ENCODE assay signal across 1 cellular context in genomic region chr15:101501703-101502373, GRCh38.
A peak's percentile ranks its signal among the peaks of the same experiment; 100 is the strongest.
TF ChIP-seq lines count a peak whose summit lies in the region.

No MANE protein-coding gene starts in this region.

TF ChIP-seq in K562, 482 proteins besides CTCF, POLR2A, EP300 and RAD21 (continued from another document):
- TF ChIP-seq CEBPZ (IDR thresholded peaks at IDR 0.05; ENCODE audit: borderline replicate concordance, low read depth, low read length) = no peak
- no peak for TF ChIP-seq FOS (IDR thresholded peaks at IDR 0.05; ENCODE audit: extremely low read depth, insufficient read length)
- no peak for TF ChIP-seq ETS1 (conservative IDR thresholded peaks at IDR 0.05; ENCODE audit: control insufficient read depth, low read depth, low read length)
- TF ChIP-seq FOXK2 (conservative IDR thresholded peaks at IDR 0.05 in 1 of 2, IDR thresholded peaks at IDR 0.05 in 1 of 2; ENCODE audit: low read depth in 2 of 2) = no peak
- TF ChIP-seq ZNF592 (IDR thresholded peaks at IDR 0.05) = peak; percentile 16; the same call in 1 of the 2 replicates
- TF ChIP-seq U2AF1 (optimal IDR thresholded peaks at IDR 0.05; ENCODE audit: low read depth, low read length) = no peak
- TF ChIP-seq CTBP1 (IDR thresholded peaks at IDR 0.05; ENCODE audit: borderline replicate concordance) = peak; percentile 16; the same call in 1 of the 2 replicates
- TF ChIP-seq CBFA2T3 (IDR thresholded peaks at IDR 0.05) = no peak
- TF ChIP-seq MTA3 (IDR thresholded peaks at IDR 0.05; ENCODE audit: borderline replicate concordance) = 0 out of 2 replicates have a peak, but pooled peaks have one; percentile 38
- TF ChIP-seq TFAP4 (CRISPR knock-in tag; IDR thresholded peaks at IDR 0.05; ENCODE audit: borderline replicate concordance) = 0 out of 2 replicates have a peak, but pooled peaks have one; percentile 38
- TF ChIP-seq NCOA6 (IDR thresholded peaks at IDR 0.05) = no peak
- no peak for TF ChIP-seq SAFB2 (IDR thresholded peaks at IDR 0.05; ENCODE audit: borderline replicate concordance, low read depth, low read length, severe bottlenecking)
- 0 out of 2 replicates have a peak, but pooled peaks have one; percentile 16 for TF ChIP-seq PKNOX1 (IDR thresholded peaks at IDR 0.05)
- TF ChIP-seq ZNF280B (CRISPR knock-in tag; IDR thresholded peaks at IDR 0.05) = no peak
- TF ChIP-seq CTCFL (IDR thresholded peaks at IDR 0.05; ENCODE audit: borderline replicate concordance, insufficient read depth, low read depth, low read length, poor library complexity, severe bottlenecking) = peak; percentile 56
- no peak for TF ChIP-seq FOXJ2 (tag; IDR thresholded peaks at IDR 0.05)
- no peak for TF ChIP-seq HNRNPLL (IDR thresholded peaks at IDR 0.05; ENCODE audit: low read depth, low read length, poor library complexity, severe bottlenecking)
- peak; percentile 41; the same call in 1 of the 2 replicates for TF ChIP-seq SMC3 (conservative IDR thresholded peaks at IDR 0.05; ENCODE audit: insufficient read depth, low read depth, low read length)
- TF ChIP-seq ELK1 (CRISPR knock-in tag; IDR thresholded peaks at IDR 0.05) = no peak
- no peak for TF ChIP-seq MBD1 (CRISPR knock-in tag; IDR thresholded peaks at IDR 0.05)
- TF ChIP-seq SMAD1 (IDR thresholded peaks at IDR 0.05; ENCODE audit: low read depth, low read length, partially characterized antibody) = no peak
- no peak for TF ChIP-seq ZNF699 (CRISPR knock-in tag; IDR thresholded peaks at IDR 0.05; ENCODE audit: insufficient replicate concordance)
- TF ChIP-seq ZNF224 (CRISPR knock-in tag; IDR thresholded peaks at IDR 0.05) = no peak
- no peak for TF ChIP-seq ZNF398 (CRISPR knock-in tag; IDR thresholded peaks at IDR 0.05)
